6 cellular contexts compared by ENCODE assay signal in the genomic region with DNA sequence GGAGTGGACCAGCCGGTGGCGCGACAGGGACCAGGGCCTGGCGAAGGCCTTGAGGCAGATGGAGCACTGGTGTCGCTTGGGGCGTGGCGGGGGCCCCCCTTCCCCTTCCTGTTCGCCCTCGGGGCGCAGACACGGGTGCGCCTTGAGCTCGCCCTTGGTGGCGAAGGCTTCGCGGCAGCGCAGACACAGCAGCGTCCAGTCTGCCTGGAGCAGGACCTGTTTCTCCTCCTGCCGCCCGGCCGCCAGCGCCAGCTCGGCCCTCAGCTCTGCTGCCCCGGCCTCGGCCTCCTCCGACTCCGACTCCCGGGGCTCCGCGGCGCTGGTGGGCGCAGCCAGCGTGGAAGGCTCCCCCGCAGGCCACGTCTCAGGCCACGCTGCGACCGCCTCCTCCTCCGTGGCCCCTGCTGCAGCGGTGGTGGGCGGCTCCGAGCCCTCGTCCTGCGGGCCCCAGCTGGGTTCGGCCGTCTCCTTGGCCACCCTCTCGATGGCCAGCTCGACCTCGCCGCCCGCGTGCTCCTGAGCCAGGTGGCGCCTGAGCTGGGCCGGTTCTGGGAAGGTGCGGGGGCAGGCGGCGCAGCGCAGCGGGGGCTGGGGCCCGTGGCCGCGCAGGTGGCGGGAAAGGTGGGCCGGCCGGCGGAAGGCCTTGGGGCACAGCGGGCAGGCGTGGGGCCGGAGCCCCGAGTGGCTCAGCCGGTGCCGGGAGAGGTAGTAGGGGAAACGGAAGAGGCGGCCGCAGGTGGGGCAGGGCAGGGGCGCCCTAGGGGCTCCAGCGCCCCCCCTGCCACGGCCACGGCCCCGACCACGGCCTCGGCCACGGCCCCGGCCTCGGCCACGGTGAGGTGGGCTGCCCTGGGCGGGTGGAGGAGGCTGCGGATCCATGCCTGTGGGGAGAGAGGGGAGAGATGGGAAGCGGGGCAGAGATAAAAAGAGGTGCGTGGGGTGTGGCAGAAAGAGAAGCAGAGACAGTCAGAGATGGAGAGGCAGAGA. TPM values are rescaled to one million over a fixed set of nuclear protein-coding genes. Genes with fewer than 3 reads are reported as not detected.
DNase-seq lines count a peak whose midpoint lies in the region; ATAC-seq, FAIRE-seq and TF ChIP-seq lines count a peak whose summit lies in the region.

No MANE protein-coding gene starts in this region.

- H3K9ac ChIP-seq in BLaER1: peak overlapping the region; percentile 85
- peak overlapping the region in 1 of 2 donors; percentile 77 for H3K9ac ChIP-seq in kidney (ENCODE audit: low read length in 2 of 2)

- H3K36me3 ChIP-seq in BLaER1 (peaks cover 37% of the 10 kb centered on the region), kidney (ENCODE audit: control insufficient read depth in 1 of 2, insufficient read depth in 2 of 2, low read length in 2 of 2) (peaks cover 0 to 8% of the 10 kb centered on the region in 2 donors)

- in situ Hi-C loops in KBM-7 (cut with MboI; ENCODE audit: low pct_unique_long_range_greater_than_20kb, low sequenced_read_pairs): no loop called here

- H3K4me3 Mint-ChIP-seq in T-helper 17 cell: peak overlapping the region; percentile 87

- H3K27me3 Mint-ChIP-seq in T-helper 17 cell: no peaks in the 10 kb centered on the region

- H3K4me1 ChIP-seq in BLaER1: peaks cover 23% of the 10 kb centered on the region
- H3K4me1 ChIP-seq in kidney (ENCODE audit: control insufficient read depth in 1 of 2, insufficient read depth in 1 of 2, low read depth in 1 of 2, low read length in 2 of 2): peaks cover 6 to 11% of the 10 kb centered on the region in 2 donors

- TF ChIP-seq CTCF in kidney (IDR thresholded peaks at IDR 0.05; ENCODE audit: borderline replicate concordance, extremely low read depth, insufficient read depth): no peak

- DNase-seq in T-helper 17 cell (no peak), kidney (peak; percentile 75), KBM-7 (no peak), NCI-H1694 treated with DMSO at 0.1 percent for 48 hours (lab: John Stamatoyannopoulos, UW) (no peak)

- H4K20me1 ChIP-seq in BLaER1: peaks cover 15% of the 10 kb centered on the region

- H3K27ac Mint-ChIP-seq in T-helper 17 cell: peak overlapping the region; percentile 62

- no peaks in the 10 kb centered on the region for H3K9me3 ChIP-seq in BLaER1
- H3K9me3 ChIP-seq in T-helper 17 cell (ENCODE audit: control insufficient read depth, low read length, poor library complexity, severe bottlenecking): no peaks in the 10 kb centered on the region
- no peaks in the 10 kb centered on the region for H3K9me3 ChIP-seq in kidney (ENCODE audit: control insufficient read depth in 1 of 2, low read length in 2 of 2)

- H3K36me3 Mint-ChIP-seq in T-helper 17 cell (ENCODE audit: low read depth): peaks cover 5% of the 10 kb centered on the region

- no peak for ATAC-seq in T-helper 17 cell
- ATAC-seq in HG03139 (IDR thresholded peaks at IDR 0.05; ENCODE audit: unreplicated experiment): no peak

- H3K4me3 ChIP-seq in BLaER1 (peak overlapping the region; percentile 80), kidney (ENCODE audit: low read length in 2 of 2) (peak overlapping the region; percentile 30 to 75)

- peaks cover 23% of the 10 kb centered on the region for H3K4me1 Mint-ChIP-seq in T-helper 17 cell

- H3K27me3 ChIP-seq in BLaER1: no peaks in the 10 kb centered on the region

- peak overlapping the region; percentile 85 for H3K27ac ChIP-seq in BLaER1
- H3K27ac ChIP-seq in kidney (ENCODE audit: low read depth in 2 of 2, low read length in 2 of 2): no peak overlapping the region

- peak overlapping the region; percentile 94 for H3K4me2 ChIP-seq in BLaER1

- no peak for FAIRE-seq in kidney (lab: Jason Lieb, UNC)

- intact Hi-C loops in kidney (cut with DNase I): no loop called here

RNA-seq across cellular contexts. Expression of gene ZNF579, which starts 1.6 kb away (rescaled TPM):
- total RNA-seq in T-helper 17 cell (1 to 10 TPM; 5.9 to 6.2 TPM), kidney (16.6 TPM)
- polyA plus RNA-seq in kidney (ENCODE audit: insufficient read depth, low read depth, low replicate concordance): 10.9 TPM

RNA-seq across cellular contexts. Expression of gene FIZ1, which starts 20.3 kb away (rescaled TPM):
- total RNA-seq in T-helper 17 cell: 10 to 100 TPM in 1 of 2 donors, 1 to 10 TPM in 1; 9.2 to 10.7 TPM
- total RNA-seq in kidney: 17.9 TPM
- 11.9 TPM for polyA plus RNA-seq in kidney (ENCODE audit: insufficient read depth, low read depth, low replicate concordance)

RNA-seq across cellular contexts. Expression of gene ZNF524, which starts 21.0 kb away (rescaled TPM):
- total RNA-seq in T-helper 17 cell (10 to 100 TPM; 16.6 to 17.0 TPM), kidney (22.9 TPM)
- polyA plus RNA-seq in kidney (ENCODE audit: insufficient read depth, low read depth, low replicate concordance): 32.6 TPM

RNA-seq across cellular contexts. Expression of gene ZNF865, which starts 26.4 kb away (rescaled TPM):
- 10 to 100 TPM; 12.6 to 12.8 TPM for total RNA-seq in T-helper 17 cell
- 17.4 TPM for total RNA-seq in kidney
- polyA plus RNA-seq in kidney (ENCODE audit: insufficient read depth, low read depth, low replicate concordance): 5.8 TPM

RNA-seq across cellular contexts. Expression of gene SBK3, which starts 33.7 kb away (rescaled TPM):
- not detected for total RNA-seq in T-helper 17 cell
- total RNA-seq in kidney: 0.66 TPM
- polyA plus RNA-seq in kidney (ENCODE audit: insufficient read depth, low read depth, low replicate concordance): not detected
